In genomic region chr10:67803588-67804394, GRCh38 we compare ENCODE assay signal across 11 cellular contexts. TPM values are rescaled to one million over a fixed set of nuclear protein-coding genes. Genes with fewer than 3 reads are reported as not detected.
DNase-seq lines count a peak whose midpoint lies in the region; ATAC-seq, FAIRE-seq and TF ChIP-seq lines count a peak whose summit lies in the region.
"Had no signal": no experiment of that assay in that cellular context is flagged by ENCODE, and none has a peak within 500 bp of the region (broad histone marks: within the 10 kb centered on the region; RNA-seq: fewer than 3 reads in every experiment).

No MANE protein-coding gene starts in this region.

- FAIRE-seq in H54 (lab: Jason Lieb, UNC): peak; percentile 30
- FAIRE-seq: bronchial epithelial cell had no signal

- H3K4me1 ChIP-seq in aorta (ENCODE audit: control insufficient read depth in 1 of 2, insufficient read depth in 2 of 2, low read length in 2 of 2): no peaks in the 10 kb centered on the region

- TF ChIP-seq CTCF in progenitor cell of endocrine pancreas (IDR thresholded peaks at IDR 0.05; ENCODE audit: unreplicated experiment): no peak

- H3K4me1 Mint-ChIP-seq in activated T-cell treated with anti-CD3 and anti-CD28 coated beads, Interleukin-2, amount 50 U/mL, for 24 hours (ENCODE audit: low read depth): peaks cover 12% of the 10 kb centered on the region
- peaks cover 22% of the 10 kb centered on the region for H3K4me1 Mint-ChIP-seq in progenitor cell of endocrine pancreas (ENCODE audit: low read depth)

- no peak for DNase-seq in activated T-cell treated with anti-CD3 and anti-CD28 coated beads, Interleukin-2, amount 50 U/mL, for 24 hours
- no peak for DNase-seq in activated T-cell treated with anti-CD3 and anti-CD28 coated beads, Interleukin-2, amount 50 U/mL, for 48 hours
- DNase-seq in H54 (ENCODE audit: insufficient read length, low spot score) (no peak), HuH-7.5 (ENCODE audit: low spot score) (peak; percentile 10), progenitor cell of endocrine pancreas (ENCODE audit: low spot score, unreplicated experiment) (no peak), aorta (no peak), substantia nigra (lab: John Stamatoyannopoulos, UW) (no peak), G401 (ENCODE audit: low spot score) (no peak)
- DNase-seq: OCI-M1; stimulated activated naive CD4-positive, alpha-beta T cell had no signal

- H3K4me3 ChIP-seq in aorta (ENCODE audit: low read length in 2 of 2): no peak overlapping the region

- in situ Hi-C loops in G401 (cut with HindIII; ENCODE audit: low sequenced_read_pairs): no loop called here

- H3K36me3 ChIP-seq in aorta (ENCODE audit: control insufficient read depth in 1 of 2, insufficient read depth in 2 of 2, low read length in 1 of 2): peaks cover 0 to 3% of the 10 kb centered on the region in 2 donors

- H3K36me3 Mint-ChIP-seq in activated T-cell treated with anti-CD3 and anti-CD28 coated beads, Interleukin-2, amount 50 U/mL, for 24 hours (ENCODE audit: low read depth): no peaks in the 10 kb centered on the region
- no peaks in the 10 kb centered on the region for H3K36me3 Mint-ChIP-seq in progenitor cell of endocrine pancreas (ENCODE audit: insufficient read depth)

- no peaks in the 10 kb centered on the region for H3K27me3 ChIP-seq in aorta (ENCODE audit: control insufficient read depth in 1 of 2, insufficient read depth in 2 of 2, low read length in 1 of 2)

- H3K27ac Mint-ChIP-seq in activated T-cell treated with anti-CD3 and anti-CD28 coated beads, Interleukin-2, amount 50 U/mL, for 24 hours: peak overlapping the region; percentile 74
- H3K27ac Mint-ChIP-seq in progenitor cell of endocrine pancreas: peak overlapping the region; percentile 64

- H3K9me3 Mint-ChIP-seq in activated T-cell treated with anti-CD3 and anti-CD28 coated beads, Interleukin-2, amount 50 U/mL, for 24 hours: no peaks in the 10 kb centered on the region
- H3K9me3 Mint-ChIP-seq in progenitor cell of endocrine pancreas (ENCODE audit: low read depth): no peaks in the 10 kb centered on the region

- H3K27ac ChIP-seq in aorta (ENCODE audit: low read depth in 1 of 2, low read length in 2 of 2) (no peak overlapping the region), substantia nigra (ENCODE audit: low read depth, low read length, poor library complexity, severe bottlenecking) (no peak overlapping the region)

- WGBS in aorta, 2 donors: 85 to 87% methylated on average over 3 of the region's 3 CpGs

- intact Hi-C loops in aorta (cut with DNase I): no loop called here

- no peaks in the 10 kb centered on the region for H3K9me3 ChIP-seq in aorta (ENCODE audit: control insufficient read depth, low read length)

- ATAC-seq in aorta (ENCODE audit: low FRiP score): no peak

- no peak for TF ChIP-seq POLR2A in H54 (IDR thresholded peaks at IDR 0.05; ENCODE audit: low read depth, low read length)

- no peak overlapping the region for H3K4me3 Mint-ChIP-seq in activated T-cell treated with anti-CD3 and anti-CD28 coated beads, Interleukin-2, amount 50 U/mL, for 24 hours
- no peak overlapping the region for H3K4me3 Mint-ChIP-seq in progenitor cell of endocrine pancreas (ENCODE audit: low read depth)

- no peaks in the 10 kb centered on the region for H3K27me3 Mint-ChIP-seq in activated T-cell treated with anti-CD3 and anti-CD28 coated beads, Interleukin-2, amount 50 U/mL, for 24 hours
- no peaks in the 10 kb centered on the region for H3K27me3 Mint-ChIP-seq in progenitor cell of endocrine pancreas

RNA-seq across cellular contexts. Expression of gene DNAJC12, which starts 34.2 kb away (rescaled TPM):
- total RNA-seq in progenitor cell of endocrine pancreas: 5.9 and 6.1 TPM in 2 replicates
- 1 to 10 TPM; 1.9 to 4.1 TPM for total RNA-seq in aorta
- polyA plus RNA-seq in aorta: 1 to 10 TPM; 1.7 to 4.4 TPM
- 1.1 and 15.8 TPM in 2 replicates for total RNA-seq in G401 (2014; rRNA removed; shearing (Covaris generic))
- total RNA-seq: bronchial epithelial cell had no signal
